In the genomic region with DNA sequence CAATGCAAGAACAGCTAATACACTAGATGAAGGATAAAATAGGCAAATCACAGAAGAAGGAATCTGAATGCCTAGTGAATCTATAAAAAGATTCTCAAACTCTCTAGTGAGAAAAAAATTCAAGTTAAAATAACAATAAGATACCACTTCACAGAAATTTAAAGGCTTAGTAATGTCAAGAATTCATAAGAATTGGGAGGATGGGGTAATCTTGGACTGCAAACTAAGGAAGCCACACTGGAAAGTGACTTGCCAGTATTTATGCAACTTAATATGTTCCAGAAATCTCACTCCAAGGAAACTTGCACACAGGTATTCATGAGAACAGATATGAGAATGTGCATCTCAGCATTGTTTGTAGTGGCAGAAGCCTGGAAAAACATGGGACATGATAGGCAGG, we compare ENCODE assay signal across 20 cellular contexts. TPM values are rescaled to one million over a fixed set of nuclear protein-coding genes. Genes with fewer than 3 reads are reported as not detected.
DNase-seq lines count a peak whose midpoint lies in the region; ATAC-seq and TF ChIP-seq lines count a peak whose summit lies in the region.
"Had no signal": no experiment of that assay in that cellular context is flagged by ENCODE, and none has a peak within 500 bp of the region (broad histone marks: within the 10 kb centered on the region; RNA-seq: fewer than 3 reads in every experiment).

No MANE protein-coding gene starts in this region.

- H2AFZ ChIP-seq in GM23248: no peak overlapping the region

- H3K4me3 ChIP-seq in AG09309 (ENCODE audit: control insufficient read depth, low read depth, low read length): no peak overlapping the region
- H3K4me3 ChIP-seq in GM23248: no peak overlapping the region
- H3K4me3 ChIP-seq: A549 had no signal

- no peaks in the 10 kb centered on the region for H3K36me3 ChIP-seq in GM23248 (ENCODE audit: low read depth)
- H3K36me3 ChIP-seq: BE2C had no signal

- H3K4me1 Mint-ChIP-seq in chondrocyte (ENCODE audit: low read depth): peaks cover 15% of the 10 kb centered on the region
- H3K4me1 Mint-ChIP-seq in activated T-cell treated with anti-CD3 and anti-CD28 coated beads, Interleukin-2, amount 50 U/mL, for 72 hours (ENCODE audit: low read depth): no peaks in the 10 kb centered on the region
- H3K4me1 Mint-ChIP-seq: CD4-positive, CD25-positive, alpha-beta regulatory T cell; CD8-positive, alpha-beta memory T cell; IgD-negative memory B cell had no signal

- H4K20me1 ChIP-seq in GM23248 (ENCODE audit: insufficient read depth): no peaks in the 10 kb centered on the region

- H3K27ac ChIP-seq in GM23248: no peak overlapping the region
- H3K27ac ChIP-seq: 22Rv1, A549 had no signal

- H3K36me3 Mint-ChIP-seq in chondrocyte (ENCODE audit: low read depth): no peaks in the 10 kb centered on the region
- no peaks in the 10 kb centered on the region for H3K36me3 Mint-ChIP-seq in activated T-cell treated with anti-CD3 and anti-CD28 coated beads, Interleukin-2, amount 50 U/mL, for 72 hours (ENCODE audit: insufficient read depth in 2 of 2)
- H3K36me3 Mint-ChIP-seq: CD4-positive, CD25-positive, alpha-beta regulatory T cell; CD8-positive, alpha-beta memory T cell; IgD-negative memory B cell had no signal

- H3K4me2 ChIP-seq in GM23248 (ENCODE audit: unreplicated experiment): no peak overlapping the region
- H3K4me2 ChIP-seq: A549 had no signal

- peaks cover 5% of the 10 kb centered on the region; the same call in 1 of the 2 replicates for H3F3A ChIP-seq in GM23248 (ENCODE audit: insufficient read depth)

- TF ChIP-seq CTCF in AG09309 (IDR thresholded peaks at IDR 0.05; ENCODE audit: control insufficient read depth, insufficient read depth, low read depth, low read length, missing control alignments): no peak
- no peak for TF ChIP-seq CTCF in chondrocyte (IDR thresholded peaks at IDR 0.05)

- peaks cover 5% of the 10 kb centered on the region for H3K4me1 ChIP-seq in GM23248 (ENCODE audit: insufficient read depth)
- H3K4me1 ChIP-seq: A549, BE2C had no signal

- no peaks in the 10 kb centered on the region for H3K9me3 ChIP-seq in GM23248 (ENCODE audit: low read depth)
- H3K9me3 ChIP-seq: A549, BE2C had no signal

- H3K9ac ChIP-seq in GM23248: no peak overlapping the region

- H3K9me3 Mint-ChIP-seq in chondrocyte (ENCODE audit: low read depth): peaks cover 5% of the 10 kb centered on the region
- H3K9me3 Mint-ChIP-seq in activated T-cell treated with anti-CD3 and anti-CD28 coated beads, Interleukin-2, amount 50 U/mL, for 72 hours: no peaks in the 10 kb centered on the region
- H3K9me3 Mint-ChIP-seq: CD8-positive, alpha-beta memory T cell; H9; IgD-negative memory B cell had no signal

- peak overlapping the region; percentile 47 for H3K27ac Mint-ChIP-seq in chondrocyte (ENCODE audit: unreplicated experiment)
- H3K27ac Mint-ChIP-seq in activated T-cell treated with anti-CD3 and anti-CD28 coated beads, Interleukin-2, amount 50 U/mL, for 72 hours: no peak overlapping the region
- H3K27ac Mint-ChIP-seq: CD8-positive, alpha-beta memory T cell; IgD-negative memory B cell had no signal

- no peak for ATAC-seq in GM18519 (IDR thresholded peaks at IDR 0.05; ENCODE audit: low FRiP score, unreplicated experiment)
- no peak for ATAC-seq in activated T-cell treated with anti-CD3 and anti-CD28 coated beads, Interleukin-2, amount 50 U/mL, for 72 hours (replicated peaks in 1 of 2)
- ATAC-seq: A549, HepG2 had no signal

- H3K27me3 Mint-ChIP-seq in chondrocyte (ENCODE audit: low read depth): no peaks in the 10 kb centered on the region
- no peaks in the 10 kb centered on the region for H3K27me3 Mint-ChIP-seq in activated T-cell treated with anti-CD3 and anti-CD28 coated beads, Interleukin-2, amount 50 U/mL, for 72 hours (ENCODE audit: low read depth)
- H3K27me3 Mint-ChIP-seq: CD8-positive, alpha-beta memory T cell had no signal

- no peak overlapping the region for H3K4me3 Mint-ChIP-seq in chondrocyte (ENCODE audit: unreplicated experiment)
- no peak overlapping the region for H3K4me3 Mint-ChIP-seq in activated T-cell treated with anti-CD3 and anti-CD28 coated beads, Interleukin-2, amount 50 U/mL, for 72 hours
- H3K4me3 Mint-ChIP-seq: CD4-positive, CD25-positive, alpha-beta regulatory T cell; CD8-positive, alpha-beta memory T cell; H9; IgD-negative memory B cell had no signal

- no peaks in the 10 kb centered on the region for H3K9me2 ChIP-seq in GM23248 (ENCODE audit: insufficient read depth)

- peak; percentile 28 for DNase-seq in AG09309 (ENCODE audit: low read depth)
- peak; percentile 12 for DNase-seq in GM23248
- no peak for DNase-seq in chondrocyte (ENCODE audit: low spot score)
- DNase-seq in iris pigment epithelial cell (ENCODE audit: low read depth): peak; percentile 18
- DNase-seq in activated T-cell treated with anti-CD3 and anti-CD28 coated beads, Interleukin-2, amount 50 U/mL, for 72 hours: no peak
- no peak for DNase-seq in NK-92 (lab: John Stamatoyannopoulos, UW; ENCODE audit: unreplicated experiment)
- DNase-seq: BE2C; C1 segment of cervical spinal cord; CD4-positive, CD25-positive, alpha-beta regulatory T cell; CD8-positive, alpha-beta memory T cell; COR-L47; DMS 273 treated with DMSO at 0.1 percent for 48 hours; DMS53; DND-41; H9 had no signal

- no peaks in the 10 kb centered on the region for H3K27me3 ChIP-seq in GM23248 (replicated peaks; ENCODE audit: insufficient read depth)
- H3K27me3 ChIP-seq: BE2C had no signal

- no peaks in the 10 kb centered on the region for H3K79me2 ChIP-seq in GM23248 (ENCODE audit: insufficient read depth)

- in situ Hi-C loops in GM23248 (cut with MboI): no loop called here

RNA-seq across cellular contexts. Expression of gene PRRC2C, which starts 38.9 kb away (rescaled TPM):
- total RNA-seq in GM23248 (2014; rRNA removed; shearing (Covaris generic)): 30.9 and 47.0 TPM in 2 replicates
- polyA plus RNA-seq in GM23248 (2016; fragmentation: Nextera tagmentation; extraction: Ambion mirVana): 76.8 and 88.9 TPM in 2 replicates
- total RNA-seq in chondrocyte: 131 to 153 TPM (median 146 TPM) in 3 replicates
- total RNA-seq in activated T-cell treated with anti-CD3 and anti-CD28 coated beads, Interleukin-2, amount 50 U/mL, for 72 hours: 100 to 1,000 TPM; 284 to 286 TPM

Comparison
In these comparisons a context has a peak if more than half of its experiments do, and no peak if none do; other contexts are left out.
1. DNase-seq: peak in AG09309 (single experiment), GM23248 (single experiment) and iris pigment epithelial cell (single experiment); none in chondrocyte (single experiment), activated T-cell treated with anti-CD3 and anti-CD28 coated beads, Interleukin-2, amount 50 U/mL, for 72 hours (0 of 2) and NK-92 (single experiment).